In the genomic region with DNA sequence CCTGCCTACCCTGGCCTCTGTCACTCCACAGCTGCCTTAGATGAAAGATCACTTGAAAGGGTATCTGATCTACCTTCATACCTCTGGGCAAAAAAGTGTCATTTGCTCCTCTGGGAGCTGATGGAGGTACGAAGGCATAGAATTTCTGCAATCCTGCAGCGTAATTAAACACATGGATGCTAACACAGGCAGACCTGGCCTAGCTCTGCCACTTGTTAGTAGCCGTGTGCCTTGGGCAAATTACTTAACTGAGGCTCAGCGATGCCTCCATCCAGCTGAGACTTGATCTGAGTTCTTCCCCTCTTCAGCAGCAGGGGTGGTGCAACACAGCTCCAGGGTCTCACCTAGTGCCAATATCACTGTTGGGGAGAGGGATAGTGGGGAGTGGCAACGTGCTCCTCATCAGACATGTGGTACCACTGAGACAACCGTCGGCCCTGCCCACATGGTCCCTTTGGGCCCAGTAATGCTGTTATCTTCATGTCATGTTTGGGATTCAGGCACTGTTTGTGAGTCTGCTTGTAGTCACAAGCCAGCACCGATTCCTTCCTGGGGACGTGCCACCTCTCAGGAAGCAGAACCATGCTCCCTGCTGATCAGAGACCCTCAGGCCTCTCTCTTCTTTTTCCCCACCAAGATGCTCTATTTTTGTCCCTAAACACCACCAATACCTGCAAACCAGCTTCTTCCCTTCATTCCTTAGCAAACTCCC, we compare ENCODE assay signal across 34 cellular contexts.
"Had no signal": no experiment of that assay in that cellular context is flagged by ENCODE, and none has a peak within 500 bp of the region (broad histone marks: within the 10 kb centered on the region; RNA-seq: fewer than 3 reads in every experiment).

No MANE protein-coding gene starts in this region.

- H3K27ac Mint-ChIP-seq: activated CD4-positive, alpha-beta memory T cell treated with anti-CD3 and anti-CD28 coated beads for 36 hours; activated T-helper 17 cell treated with anti-CD3 and anti-CD28 coated beads, Interleukin-2, amount 50 U/mL, for 72 hours; dendritic cell treated with granulocyte-macrophage colony-stimulating factor and Interleukin-4, amounts not matched to agents 40 ng/mL and 50 ng/mL, for 4 days; stimulated activated effector memory CD8-positive, alpha-beta T cell treated with anti-CD3 and anti-CD28 coated beads, Interleukin-12 subunit alpha, Interleukin-12 subunit beta, amount 100 ng/mL, for 72 hours; stimulated activated naive CD8-positive, alpha-beta T cell treated with anti-CD3 and anti-CD28 coated beads, Interleukin-15, Interleukin-2, amounts not matched to agents 100 ng/mL and 50 ng/mL, for 24 hours; T-helper 1 cell treated with Interleukin-12 subunit alpha and Interleukin-12 subunit beta and Interleukin-4 antibody, amounts not matched to agents 30 μg/mL and 1 μg/mL, for 36 hours had no signal

- H3K36me3 ChIP-seq: brain microvascular endothelial cell, esophagus muscularis mucosa, heart right ventricle, left ventricle myocardium inferior, pancreas, prostate gland, sigmoid colon, thoracic aorta, upper lobe of left lung had no signal

- H3K4me1 Mint-ChIP-seq: activated T-helper 17 cell treated with anti-CD3 and anti-CD28 coated beads, Interleukin-2, amount 50 U/mL, for 72 hours; neural crest cell had no signal

- FAIRE-seq: astrocyte, pancreas, small intestine, TTC549 had no signal

- H3K9me3 ChIP-seq: esophagus muscularis mucosa, heart right ventricle, left ventricle myocardium inferior, pancreas, prostate gland, sigmoid colon, thoracic aorta, upper lobe of left lung had no signal

- DNase-seq: activated CD4-positive, alpha-beta memory T cell treated with anti-CD3 and anti-CD28 coated beads for 36 hours; activated CD4-positive, alpha-beta T cell treated with anti-CD3 and anti-CD28 coated beads for 48 hours; activated CD8-positive, alpha-beta memory T cell treated with anti-CD3 and anti-CD28 coated beads, Interleukin-2, amount 50 U/mL, for 48 hours; activated gamma-delta T cell treated with Interleukin-2 at 50 U/mL for 16 hours; activated naive CD4-positive, alpha-beta T cell treated with anti-CD3 and anti-CD28 coated beads, Interleukin-2, amount 50 U/mL, for 16 hours; activated T-cell treated with anti-CD3 and anti-CD28 coated beads, Interleukin-2, amount 50 U/mL, for 4 hours; amniotic stem cell; brain microvascular endothelial cell; central memory CD4-positive, alpha-beta T cell; foreskin keratinocyte; heart right ventricle; left ventricle myocardium inferior; naive thymus-derived CD8-positive, alpha-beta T cell; nucleus accumbens; pancreas; retina; sigmoid colon; stimulated activated CD4-positive, alpha-beta T cell treated with anti-CD3 and anti-CD28 coated beads, Interleukin-4, amount 100 ng/mL, for 24 hours; T-helper 9 cell; upper lobe of left lung had no signal

- H3K9me3 Mint-ChIP-seq: activated CD4-positive, alpha-beta memory T cell treated with anti-CD3 and anti-CD28 coated beads for 36 hours; activated T-cell treated with anti-CD3 and anti-CD28 coated beads, Interleukin-2, amount 50 U/mL, for 4 hours; activated T-helper 17 cell treated with anti-CD3 and anti-CD28 coated beads, Interleukin-2, amount 50 U/mL, for 72 hours; dendritic cell treated with granulocyte-macrophage colony-stimulating factor and Interleukin-4, amounts not matched to agents 40 ng/mL and 50 ng/mL, for 4 days; neural crest cell; stimulated activated effector memory CD8-positive, alpha-beta T cell treated with anti-CD3 and anti-CD28 coated beads, Interleukin-12 subunit alpha, Interleukin-12 subunit beta, amount 100 ng/mL, for 72 hours; stimulated activated naive CD8-positive, alpha-beta T cell treated with anti-CD3 and anti-CD28 coated beads, Interleukin-15, Interleukin-2, amounts not matched to agents 100 ng/mL and 50 ng/mL, for 24 hours; T-helper 1 cell treated with Interleukin-12 subunit alpha and Interleukin-12 subunit beta and Interleukin-4 antibody, amounts not matched to agents 30 μg/mL and 1 μg/mL, for 36 hours had no signal

- H3K4me3 Mint-ChIP-seq: activated CD4-positive, alpha-beta memory T cell treated with anti-CD3 and anti-CD28 coated beads for 36 hours; activated T-cell treated with anti-CD3 and anti-CD28 coated beads, Interleukin-2, amount 50 U/mL, for 4 hours; activated T-helper 17 cell treated with anti-CD3 and anti-CD28 coated beads, Interleukin-2, amount 50 U/mL, for 72 hours; dendritic cell treated with granulocyte-macrophage colony-stimulating factor and Interleukin-4, amounts not matched to agents 40 ng/mL and 50 ng/mL, for 4 days; naive thymus-derived CD8-positive, alpha-beta T cell; neural crest cell; stimulated activated effector memory CD8-positive, alpha-beta T cell treated with anti-CD3 and anti-CD28 coated beads, Interleukin-12 subunit alpha, Interleukin-12 subunit beta, amount 100 ng/mL, for 72 hours; stimulated activated naive CD8-positive, alpha-beta T cell treated with anti-CD3 and anti-CD28 coated beads, Interleukin-15, Interleukin-2, amounts not matched to agents 100 ng/mL and 50 ng/mL, for 24 hours; T-helper 1 cell treated with Interleukin-12 subunit alpha and Interleukin-12 subunit beta and Interleukin-4 antibody, amounts not matched to agents 30 μg/mL and 1 μg/mL, for 36 hours had no signal

- H3K36me3 Mint-ChIP-seq: activated CD4-positive, alpha-beta memory T cell treated with anti-CD3 and anti-CD28 coated beads for 36 hours; naive thymus-derived CD8-positive, alpha-beta T cell; stimulated activated effector memory CD8-positive, alpha-beta T cell treated with anti-CD3 and anti-CD28 coated beads, Interleukin-12 subunit alpha, Interleukin-12 subunit beta, amount 100 ng/mL, for 72 hours had no signal

- H3K27me3 Mint-ChIP-seq: dendritic cell treated with granulocyte-macrophage colony-stimulating factor and Interleukin-4, amounts not matched to agents 40 ng/mL and 50 ng/mL, for 4 days; stimulated activated naive CD8-positive, alpha-beta T cell treated with anti-CD3 and anti-CD28 coated beads, Interleukin-15, Interleukin-2, amounts not matched to agents 100 ng/mL and 50 ng/mL, for 24 hours had no signal

- ATAC-seq: activated CD4-positive, CD25-positive, alpha-beta regulatory T cell treated with anti-CD3 and anti-CD28 coated beads, Interleukin-2, amount 50 U/mL, for 24 hours; activated T-cell treated with anti-CD3 and anti-CD28 coated beads, Interleukin-2, amount 50 U/mL, for 4 hours; activated T-helper 17 cell treated with anti-CD3 and anti-CD28 coated beads, Interleukin-2, amount 50 U/mL, for 72 hours; foreskin keratinocyte; heart right ventricle; naive thymus-derived CD8-positive, alpha-beta T cell; pancreas; stimulated activated effector memory CD8-positive, alpha-beta T cell treated with anti-CD3 and anti-CD28 coated beads, Interleukin-12 subunit alpha, Interleukin-12 subunit beta, amount 100 ng/mL, for 72 hours had no signal

- H3K4me3 ChIP-seq: esophagus muscularis mucosa, heart right ventricle, left ventricle myocardium inferior, pancreas, prostate gland, sigmoid colon, thoracic aorta, upper lobe of left lung had no signal

- H3K27ac ChIP-seq: brain microvascular endothelial cell, esophagus muscularis mucosa, foreskin keratinocyte, heart right ventricle, left ventricle myocardium inferior, pancreas, prostate gland, sigmoid colon, thoracic aorta, upper lobe of left lung, VCaP had no signal

- H3K27me3 ChIP-seq: brain microvascular endothelial cell, esophagus muscularis mucosa, foreskin keratinocyte, heart right ventricle, pancreas, sigmoid colon, upper lobe of left lung had no signal
